ENCODE assay signal across 17 cellular contexts in genomic region chr5:3100921-3101551, GRCh38.
DNase-seq lines count a peak whose midpoint lies in the region; ATAC-seq and TF ChIP-seq lines count a peak whose summit lies in the region.
"Had no signal": no experiment of that assay in that cellular context is flagged by ENCODE, and none has a peak within 500 bp of the region (broad histone marks: within the 10 kb centered on the region; RNA-seq: fewer than 3 reads in every experiment).

No MANE protein-coding gene starts in this region.

- ATAC-seq in GM23338: peak; percentile 73
- ATAC-seq: Right ventricle myocardium inferior had no signal

- H3K9me3 ChIP-seq in HUES64 (ENCODE audit: insufficient read depth, low read depth, low read length): no peaks in the 10 kb centered on the region
- no peaks in the 10 kb centered on the region for H3K9me3 ChIP-seq in iPS-20b (ENCODE audit: insufficient read depth, low read depth, low read length)
- H3K9me3 ChIP-seq in spleen: no peaks in the 10 kb centered on the region
- H3K9me3 ChIP-seq in testis: no peaks in the 10 kb centered on the region

- peaks cover 17% of the 10 kb centered on the region for H3F3A ChIP-seq in GM23338 (replicated peaks; ENCODE audit: low read depth)

- intact Hi-C loops in spleen (cut with DNase I; ENCODE audit: low total_unique reads) (no loop called here), testis (cut with DNase I; ENCODE audit: low total_unique reads) (no loop called here)

- H3K4me1 ChIP-seq in GM23338 (ENCODE audit: insufficient read depth) (peaks cover 65% of the 10 kb centered on the region), HUES64 (ENCODE audit: insufficient read depth, low read length) (peaks cover 60% of the 10 kb centered on the region), iPS-20b (ENCODE audit: insufficient read depth, low read length) (peaks cover 49% of the 10 kb centered on the region), spleen (no peaks in the 10 kb centered on the region), testis (no peaks in the 10 kb centered on the region)

- WGBS in HUES64: 7% methylated on average over 13 of the region's 14 CpGs
- WGBS in spleen, 5 donors: 26 to 31% (median 29%) methylated on average over 14 of the region's 14 CpGs
- 61 to 67% methylated on average over 11 to 14 of the region's 14 CpGs for WGBS in testis, 2 donors

- H3K27ac Mint-ChIP-seq in GM23338: peak overlapping the region; percentile 77

- no peaks in the 10 kb centered on the region; the same call in 2 of the 3 replicates for H3K9me3 Mint-ChIP-seq in GM23338

- peaks cover 73% of the 10 kb centered on the region for H3K4me1 Mint-ChIP-seq in GM23338

- H3K4me3 Mint-ChIP-seq in GM23338: no peak overlapping the region

- DNase-seq in GM23338 (ENCODE audit: low spot score) (peak; percentile 87), spleen (peak; percentile 62), testis (no peak), NCI-H2081 (lab: John Stamatoyannopoulos, UW) (no peak), DMS 273 (lab: John Stamatoyannopoulos, UW; ENCODE audit: unreplicated experiment) (no peak)
- DNase-seq: DMS79 treated with DMSO at 0.1 percent for 48 hours; HCEC 1CT; KG1; NCI-H1694 treated with DMSO at 0.1 percent for 48 hours; NCI-H2107; NCI-H510A; NCI-H748 treated with DMSO at 0.1 percent for 48 hours; NK-92 treated with Interleukin-12 subunit alpha and Interleukin-12 subunit beta, amount 100 ng/mL, for 24 hours had no signal

- TF ChIP-seq CTCF in GM23338 (conservative IDR thresholded peaks at IDR 0.05; ENCODE audit: low read depth in 2 of 2): no peak
- TF ChIP-seq CTCF in spleen (IDR thresholded peaks at IDR 0.05 in 8 of 11, conservative IDR thresholded peaks at IDR 0.05 in 3 of 11): no peak
- TF ChIP-seq CTCF in testis (IDR thresholded peaks at IDR 0.05): no peak

- no peaks in the 10 kb centered on the region for H3K27me3 ChIP-seq in GM23338 (ENCODE audit: insufficient read depth)
- 0 out of 2 replicates have a peak, but pooled peaks cover 2% of the 10 kb centered on the region for H3K27me3 ChIP-seq in HUES64 (ENCODE audit: insufficient read depth, low read length)
- no peaks in the 10 kb centered on the region; the same call in 1 of the 2 replicates for H3K27me3 ChIP-seq in iPS-20b (ENCODE audit: insufficient read depth, low read length)
- peaks cover 0 to 62% (median 0%) of the 10 kb centered on the region in 7 donors for H3K27me3 ChIP-seq in spleen (replicated peaks in 1 of 7)
- no peaks in the 10 kb centered on the region for H3K27me3 ChIP-seq in testis

- H3K9me2 ChIP-seq in GM23338 (ENCODE audit: insufficient read depth): no peaks in the 10 kb centered on the region

- H3K4me3 ChIP-seq in GM23338 (no peak overlapping the region), HUES64 (ENCODE audit: low read length) (no peak overlapping the region), iPS-20b (ENCODE audit: low read length) (no peak overlapping the region), spleen (no peak overlapping the region), testis (no peak overlapping the region)

- H3K4me2 ChIP-seq in GM23338: peak overlapping the region; percentile 55; the same call in 1 of the 2 replicates

- H2AFZ ChIP-seq in GM23338: no peak overlapping the region

- H3K27me3 Mint-ChIP-seq in GM23338 (ENCODE audit: insufficient read depth, low read depth, poor library complexity): peaks cover 47% of the 10 kb centered on the region

- H3K79me2 ChIP-seq in GM23338 (replicated peaks; ENCODE audit: insufficient read depth): no peaks in the 10 kb centered on the region

- H3K27ac ChIP-seq in GM23338 (ENCODE audit: low read depth) (peak overlapping the region; percentile 93), HUES64 (ENCODE audit: low read depth, low read length) (peak overlapping the region; percentile 94), iPS-20b (ENCODE audit: low read length) (peak overlapping the region; percentile 72), spleen (no peak overlapping the region), testis (no peak overlapping the region)
- H3K27ac ChIP-seq: C4-2B had no signal

- no peaks in the 10 kb centered on the region for H4K20me1 ChIP-seq in GM23338 (replicated peaks; ENCODE audit: insufficient read depth)

- TF ChIP-seq POLR2A in spleen (IDR thresholded peaks at IDR 0.05): no peak
- no peak for TF ChIP-seq POLR2A in testis (IDR thresholded peaks at IDR 0.05)

- H3K36me3 Mint-ChIP-seq in GM23338 (ENCODE audit: low read depth): no peaks in the 10 kb centered on the region; the same call in 2 of the 3 replicates

- H3K9ac ChIP-seq in HUES64 (ENCODE audit: low read depth, low read length) (peak overlapping the region; percentile 41), iPS-20b (ENCODE audit: low read depth, low read length) (peak overlapping the region; percentile 69)

- H3K36me3 ChIP-seq in GM23338 (ENCODE audit: insufficient read depth) (no peaks in the 10 kb centered on the region), HUES64 (ENCODE audit: insufficient read depth, low read length) (no peaks in the 10 kb centered on the region), iPS-20b (ENCODE audit: insufficient read depth, low read depth, low read length) (no peaks in the 10 kb centered on the region), spleen (no peaks in the 10 kb centered on the region), testis (ENCODE audit: low read depth, missing control alignments) (no peaks in the 10 kb centered on the region)

TF ChIP-seq in GM23338, 12 proteins besides CTCF, POLR2A, EP300 and RAD21:
- TF ChIP-seq NANOG (IDR thresholded peaks at IDR 0.05; ENCODE audit: borderline replicate concordance) (peak; percentile 69; the same call in 1 of the 2 replicates), STAT1 (IDR thresholded peaks at IDR 0.05; ENCODE audit: unreplicated experiment) (no peak), ZNF114 (CRISPR knock-in tag; IDR thresholded peaks at IDR 0.05) (peak; percentile 87)
- TF ChIP-seq, protein P1, sequence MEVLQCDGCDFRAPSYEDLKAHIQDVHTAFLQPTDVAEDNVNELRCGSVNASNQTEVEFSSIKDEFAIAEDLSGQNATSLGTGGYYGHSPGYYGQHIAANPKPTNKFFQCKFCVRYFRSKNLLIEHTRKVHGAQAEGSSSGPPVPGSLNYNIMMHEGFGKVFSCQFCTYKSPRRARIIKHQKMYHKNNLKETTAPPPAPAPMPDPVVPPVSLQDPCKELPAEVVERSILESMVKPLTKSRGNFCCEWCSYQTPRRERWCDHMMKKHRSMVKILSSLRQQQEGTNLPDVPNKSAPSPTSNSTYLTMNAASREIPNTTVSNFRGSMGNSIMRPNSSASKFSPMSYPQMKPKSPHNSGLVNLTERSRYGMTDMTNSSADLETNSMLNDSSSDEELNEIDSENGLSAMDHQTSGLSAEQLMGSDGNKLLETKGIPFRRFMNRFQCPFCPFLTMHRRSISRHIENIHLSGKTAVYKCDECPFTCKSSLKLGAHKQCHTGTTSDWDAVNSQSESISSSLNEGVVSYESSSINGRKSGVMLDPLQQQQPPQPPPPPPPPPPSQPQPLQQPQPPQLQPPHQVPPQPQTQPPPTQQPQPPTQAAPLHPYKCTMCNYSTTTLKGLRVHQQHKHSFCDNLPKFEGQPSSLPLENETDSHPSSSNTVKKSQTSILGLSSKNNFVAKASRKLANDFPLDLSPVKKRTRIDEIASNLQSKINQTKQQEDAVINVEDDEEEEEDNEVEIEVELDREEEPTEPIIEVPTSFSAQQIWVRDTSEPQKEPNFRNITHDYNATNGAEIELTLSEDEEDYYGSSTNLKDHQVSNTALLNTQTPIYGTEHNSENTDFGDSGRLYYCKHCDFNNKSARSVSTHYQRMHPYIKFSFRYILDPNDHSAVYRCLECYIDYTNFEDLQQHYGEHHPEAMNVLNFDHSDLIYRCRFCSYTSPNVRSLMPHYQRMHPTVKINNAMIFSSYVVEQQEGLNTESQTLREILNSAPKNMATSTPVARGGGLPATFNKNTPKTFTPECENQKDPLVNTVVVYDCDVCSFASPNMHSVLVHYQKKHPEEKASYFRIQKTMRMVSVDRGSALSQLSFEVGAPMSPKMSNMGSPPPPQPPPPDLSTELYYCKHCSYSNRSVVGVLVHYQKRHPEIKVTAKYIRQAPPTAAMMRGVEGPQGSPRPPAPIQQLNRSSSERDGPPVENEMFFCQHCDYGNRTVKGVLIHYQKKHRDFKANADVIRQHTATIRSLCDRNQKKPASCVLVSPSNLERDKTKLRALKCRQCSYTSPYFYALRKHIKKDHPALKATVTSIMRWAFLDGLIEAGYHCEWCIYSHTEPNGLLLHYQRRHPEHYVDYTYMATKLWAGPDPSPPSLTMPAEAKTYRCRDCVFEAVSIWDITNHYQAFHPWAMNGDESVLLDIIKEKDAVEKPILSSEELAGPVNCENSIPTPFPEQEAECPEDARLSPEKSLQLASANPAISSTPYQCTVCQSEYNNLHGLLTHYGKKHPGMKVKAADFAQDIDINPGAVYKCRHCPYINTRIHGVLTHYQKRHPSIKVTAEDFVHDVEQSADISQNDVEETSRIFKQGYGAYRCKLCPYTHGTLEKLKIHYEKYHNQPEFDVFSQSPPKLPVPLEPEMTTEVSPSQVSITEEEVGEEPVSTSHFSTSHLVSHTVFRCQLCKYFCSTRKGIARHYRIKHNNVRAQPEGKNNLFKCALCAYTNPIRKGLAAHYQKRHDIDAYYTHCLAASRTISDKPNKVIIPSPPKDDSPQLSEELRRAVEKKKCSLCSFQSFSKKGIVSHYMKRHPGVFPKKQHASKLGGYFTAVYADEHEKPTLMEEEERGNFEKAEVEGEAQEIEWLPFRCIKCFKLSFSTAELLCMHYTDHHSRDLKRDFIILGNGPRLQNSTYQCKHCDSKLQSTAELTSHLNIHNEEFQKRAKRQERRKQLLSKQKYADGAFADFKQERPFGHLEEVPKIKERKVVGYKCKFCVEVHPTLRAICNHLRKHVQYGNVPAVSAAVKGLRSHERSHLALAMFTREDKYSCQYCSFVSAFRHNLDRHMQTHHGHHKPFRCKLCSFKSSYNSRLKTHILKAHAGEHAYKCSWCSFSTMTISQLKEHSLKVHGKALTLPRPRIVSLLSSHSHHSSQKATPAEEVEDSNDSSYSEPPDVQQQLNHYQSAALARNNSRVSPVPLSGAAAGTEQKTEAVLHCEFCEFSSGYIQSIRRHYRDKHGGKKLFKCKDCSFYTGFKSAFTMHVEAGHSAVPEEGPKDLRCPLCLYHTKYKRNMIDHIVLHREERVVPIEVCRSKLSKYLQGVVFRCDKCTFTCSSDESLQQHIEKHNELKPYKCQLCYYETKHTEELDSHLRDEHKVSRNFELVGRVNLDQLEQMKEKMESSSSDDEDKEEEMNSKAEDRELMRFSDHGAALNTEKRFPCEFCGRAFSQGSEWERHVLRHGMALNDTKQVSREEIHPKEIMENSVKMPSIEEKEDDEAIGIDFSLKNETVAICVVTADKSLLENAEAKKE (CRISPR knock-in tag; IDR thresholded peaks at IDR 0.05): peak; percentile 85
TF ChIP-seq in GM23338: peak in this region for 3.

Comparison
In these comparisons a context has a peak if more than half of its experiments do, and no peak if none do; other contexts are left out.
1. DNase-seq: peak in GM23338 (single experiment) and spleen (single experiment); none in testis (single experiment), NCI-H2081 (0 of 2) and DMS 273 (single experiment).
2. H3K27ac ChIP-seq: peak in GM23338 (single experiment), HUES64 (single experiment) and iPS-20b (single experiment); none in spleen (0 of 8) and testis (0 of 2).